In genomic region chr1:21175324-21175669, GRCh38 we compare ENCODE assay signal across 8 cellular contexts. TPM values are rescaled to one million over a fixed set of nuclear protein-coding genes. Genes with fewer than 3 reads are reported as not detected.
DNase-seq lines count a peak whose midpoint lies in the region; ATAC-seq and TF ChIP-seq lines count a peak whose summit lies in the region.

No MANE protein-coding gene starts in this region.

- H3K9me3 Mint-ChIP-seq in T-helper 2 cell treated with Interferon-gamma antibody and Interleukin-4, amounts not matched to agents 5 μg/mL and 100 μg/mL, for 36 hours = no peaks in the 10 kb centered on the region

- H3K4ac ChIP-seq in mesendoderm (ENCODE audit: low read depth, low read length) = no peak overlapping the region

- peaks cover 19% of the 10 kb centered on the region for H3K36me3 Mint-ChIP-seq in T-helper 2 cell treated with Interferon-gamma antibody and Interleukin-4, amounts not matched to agents 5 μg/mL and 100 μg/mL, for 36 hours (ENCODE audit: low read depth)

- H3K27ac ChIP-seq in AG04450 (ENCODE audit: low read depth, low read length) (peak overlapping the region; percentile 22), HCT116 (ENCODE audit: low read depth, low read length) (peak overlapping the region; percentile 78; the same call in 1 of the 2 replicates), mesendoderm (ENCODE audit: low read depth, low read length) (peak overlapping the region; percentile 17), tibial artery (peak overlapping the region; percentile 87 to 92)

- no peak overlapping the region for H2BK15ac ChIP-seq in mesendoderm (replicated peaks; ENCODE audit: low read depth)

- peaks cover 8 to 22% of the 10 kb centered on the region in 2 experiments; a peak in 3 of 4 replicates for H3K4me1 ChIP-seq in HCT116 (ENCODE audit: control insufficient read depth in 1 of 2, insufficient read depth in 2 of 2, low read length in 2 of 2)
- H3K4me1 ChIP-seq in mesendoderm (ENCODE audit: control insufficient read depth, low read depth, low read length) = peaks cover 6% of the 10 kb centered on the region
- peaks cover 0 to 34% (median 13%) of the 10 kb centered on the region in 4 donors for H3K4me1 ChIP-seq in tibial artery

- no peak overlapping the region for H2BK120ac ChIP-seq in mesendoderm (ENCODE audit: low read depth, low read length)

- H3K36me3 ChIP-seq in HCT116 (ENCODE audit: control insufficient read depth in 1 of 2, insufficient read depth in 2 of 2, low read length in 2 of 2) (peaks cover 0 to 3% of the 10 kb centered on the region in 2 experiments; a peak in 1 of 4 replicates), mesendoderm (ENCODE audit: control insufficient read depth, insufficient read depth, low read length) (no peaks in the 10 kb centered on the region), tibial artery (no peaks in the 10 kb centered on the region)

- H4K20me1 ChIP-seq in HCT116 (ENCODE audit: insufficient read depth) = no peaks in the 10 kb centered on the region

- H3K79me2 ChIP-seq in HCT116 (ENCODE audit: insufficient read depth, low read length) (peaks cover 42% of the 10 kb centered on the region), mesendoderm (ENCODE audit: control insufficient read depth, insufficient read depth, low read length) (peaks cover 42% of the 10 kb centered on the region)

- H3K9me2 ChIP-seq in HCT116 (ENCODE audit: insufficient read depth) = no peaks in the 10 kb centered on the region

- TF ChIP-seq RAD21 in HCT116 (IDR thresholded peaks at IDR 0.05; ENCODE audit: low read depth) = no peak

- CTCF ChIA-PET in AG04450 (lab: Charles Lee) = interaction anchor here (0.6 kb wide), 1 partner anchor 69 kb away, joined by 4 read pairs; no protein-coding TSS in a partner anchor
- CTCF ChIA-PET in HCT116 (lab: Charles Lee) = no interaction called here

- H2AK5ac ChIP-seq in mesendoderm (ENCODE audit: low read length) = no peak overlapping the region

- H3K23ac ChIP-seq in mesendoderm (ENCODE audit: low read length) = no peak overlapping the region

- TF ChIP-seq CTCF in AG04450 (IDR thresholded peaks at IDR 0.05; ENCODE audit: low read depth, low read length) (no peak), HCT116 (IDR thresholded peaks at IDR 0.05 in 2 of 3, conservative IDR thresholded peaks at IDR 0.05 in 1 of 3; ENCODE audit: borderline replicate concordance in 1 of 3, insufficient read depth in 1 of 3, low read depth in 2 of 3, low read length in 2 of 3) (no peak), tibial artery (IDR thresholded peaks at IDR 0.05) (no peak)

- peaks cover 2% of the 10 kb centered on the region for H3K79me1 ChIP-seq in mesendoderm (ENCODE audit: low read length)

- peak overlapping the region; percentile 87 for H3K27ac Mint-ChIP-seq in T-helper 2 cell treated with Interferon-gamma antibody and Interleukin-4, amounts not matched to agents 5 μg/mL and 100 μg/mL, for 36 hours

- H3K9me3 ChIP-seq in AG04450 (ENCODE audit: control insufficient read depth, insufficient read depth, low read length) = no peaks in the 10 kb centered on the region; the same call in 1 of the 2 replicates
- no peaks in the 10 kb centered on the region for H3K9me3 ChIP-seq in HCT116 (ENCODE audit: control insufficient read depth in 1 of 2, insufficient read depth in 1 of 2, low read depth in 1 of 2, low read length in 2 of 2)
- H3K9me3 ChIP-seq in tibial artery = no peaks in the 10 kb centered on the region

- peak overlapping the region; percentile 87 for H3K56ac ChIP-seq in mesendoderm (ENCODE audit: low read length)

- H3K4me1 Mint-ChIP-seq in T-helper 2 cell treated with Interferon-gamma antibody and Interleukin-4, amounts not matched to agents 5 μg/mL and 100 μg/mL, for 36 hours (ENCODE audit: low read depth) = peaks cover 35% of the 10 kb centered on the region

- DNase-seq in AG04450 (ENCODE audit: low read depth, low spot score) (no peak), HCT116 (ENCODE audit: low read depth, low spot score) (no peak), mesendoderm (no peak), tibial artery (peak in 1 of 2 donors; percentile 71), AG20443 (ENCODE audit: low spot score) (no peak), NCI-H446 treated with DMSO at 0.1 percent for 48 hours (lab: John Stamatoyannopoulos, UW) (no peak)
- DNase-seq in T-helper 2 cell treated with Interferon-gamma antibody and Interleukin-4, amounts not matched to agents 5 μg/mL and 100 μg/mL, for 36 hours (ENCODE audit: low spot score) = peak; percentile 37
- peak; percentile 4 for DNase-seq in effector CD4-positive, alpha-beta T cell

- peaks cover 3% of the 10 kb centered on the region for H3K27me3 Mint-ChIP-seq in T-helper 2 cell treated with Interferon-gamma antibody and Interleukin-4, amounts not matched to agents 5 μg/mL and 100 μg/mL, for 36 hours (ENCODE audit: low read depth)

- H3K9ac ChIP-seq in HCT116 (ENCODE audit: low read length) (peak overlapping the region; percentile 92), mesendoderm (ENCODE audit: low read length) (peak overlapping the region; percentile 78)

- no peak overlapping the region for H3K18ac ChIP-seq in mesendoderm (ENCODE audit: low read length)

- ATAC-seq in HCT116 = no peak

- H3K4me3 ChIP-seq in AG04450 (ENCODE audit: low read depth, low read length) (peak overlapping the region; percentile 89), HCT116 (replicated peaks in 1 of 2; ENCODE audit: low read depth in 1 of 2, low read length in 2 of 2) (peak overlapping the region; percentile 89 to 94), mesendoderm (ENCODE audit: low read length) (peak overlapping the region; percentile 66), tibial artery (peak overlapping the region; percentile 74 to 89)

- intact Hi-C loops in HCT116 (cut with micrococcal nuclease) (loop anchor here (5.0 kb wide), 1 partner anchor 153 kb away; no protein-coding TSS in a partner anchor), tibial artery (cut with DNase I; ENCODE audit: low total_unique reads) (no loop called here)

- no peak overlapping the region for H2BK5ac ChIP-seq in mesendoderm (ENCODE audit: low read length)

- H3K4me3 Mint-ChIP-seq in T-helper 2 cell treated with Interferon-gamma antibody and Interleukin-4, amounts not matched to agents 5 μg/mL and 100 μg/mL, for 36 hours = peak overlapping the region; percentile 85

- RAD21 ChIA-PET in HCT116 (lab: Charles Lee; ENCODE audit: low non-redundant PET in 1 of 2, low total read pairs in 2 of 2, uncharacterized antibody in 2 of 2, unreplicated experiment in 2 of 2) = no interaction called here

- POLR2A ChIA-PET in AG04450 (lab: Yijun Ruan, JAX) (interaction anchor here (0.7 to 1.1 kb wide), 3 partner anchors 26 to 389 kb away, joined by 3 read pairs; no protein-coding TSS in a partner anchor), HCT116 (lab: Charles Lee) (no interaction called here)

- H4K8ac ChIP-seq in mesendoderm (ENCODE audit: low read depth, low read length) = no peak overlapping the region

- TF ChIP-seq POLR2A in HCT116 (IDR thresholded peaks at IDR 0.05; ENCODE audit: borderline replicate concordance, extremely low read depth, insufficient read depth, insufficient read length) = no peak

- no peak overlapping the region for H4K5ac ChIP-seq in mesendoderm (ENCODE audit: low read length)

- H3K27me3 ChIP-seq in AG04450 (ENCODE audit: control insufficient read depth, insufficient read depth, low read length) (no peaks in the 10 kb centered on the region), HCT116 (ENCODE audit: insufficient read depth, low read length) (no peaks in the 10 kb centered on the region), mesendoderm (ENCODE audit: insufficient read depth, low read length, poor library complexity) (no peaks in the 10 kb centered on the region), tibial artery (no peaks in the 10 kb centered on the region)

- WGBS in mesendoderm (ENCODE audit: extremely low coverage, insufficient coverage, low lambda C conversion rate) = no CpG with 5 or more reads among the region's 6 CpGs

- H3K4me2 ChIP-seq in HCT116 (ENCODE audit: low read length) (peak overlapping the region; percentile 98), mesendoderm (ENCODE audit: low read length) (peak overlapping the region; percentile 75)

- H2AFZ ChIP-seq in HCT116 (ENCODE audit: low read depth, low read length, poor library complexity, severe bottlenecking) = peak overlapping the region; percentile 51

- BruUV-seq in HCT116 (replicated peaks; lab: Mats Ljungman, UMichigan) = TSS peak; percentile 67

TF ChIP-seq in HCT116, 20 proteins besides CTCF, POLR2A, EP300 and RAD21:
- TF ChIP-seq SP1 (IDR thresholded peaks at IDR 0.05; ENCODE audit: low read depth) (no peak), POLR2AphosphoS5 (IDR thresholded peaks at IDR 0.05; ENCODE audit: low read depth, low read length) (no peak), YY1 (IDR thresholded peaks at IDR 0.05; ENCODE audit: extremely low read depth, insufficient replicate concordance, low read depth, low read length) (no peak)

RNA-seq across cellular contexts. Expression of gene EIF4G3, which starts 1.4 kb away (rescaled TPM):
- polyA plus RNA-seq in AG04450 (2011; rRNA removed) = 66.6 and 74.9 TPM in 2 replicates
- 62.7 and 70.1 TPM in 2 replicates for polyA minus RNA-seq in AG04450 (2011; rRNA and poly(A)+ RNA removed)
- 40.1 TPM for total RNA-seq in HCT116 (2021; ENCODE audit: unreplicated experiment)
- polyA plus RNA-seq in HCT116 (2012) = 17.5 and 19.1 TPM in 2 replicates
- 59.6 TPM for polyA plus RNA-seq in mesendoderm (2013, experiment 1 of 2)
- 61.5 TPM for polyA plus RNA-seq in mesendoderm (2013, experiment 2 of 2)

Comparison
In these comparisons a context has a peak if more than half of its experiments do, and no peak if none do; other contexts are left out.
1. DNase-seq: peak in T-helper 2 cell treated with Interferon-gamma antibody and Interleukin-4, amounts not matched to agents 5 μg/mL and 100 μg/mL, for 36 hours (single experiment) and effector CD4-positive, alpha-beta T cell (single experiment); none in AG04450 (single experiment), HCT116 (single experiment), mesendoderm (single experiment), AG20443 (single experiment) and NCI-H446 treated with DMSO at 0.1 percent for 48 hours (single experiment).
2. H3K27ac ChIP-seq: peak in every context shown above with its lines; median percentile 90 in tibial artery; 78 in HCT116; 22 in AG04450; 17 in mesendoderm.
3. Peak in every context shown above with its lines, with median percentiles within 50 percentile points of each other: H3K4me3 ChIP-seq.